20 cellular contexts compared by ENCODE assay signal in genomic region chr11:87604350-87604749, GRCh38.
"Had no signal": no experiment of that assay in that cellular context is flagged by ENCODE, and none has a peak within 500 bp of the region (broad histone marks: within the 10 kb centered on the region; RNA-seq: fewer than 3 reads in every experiment).

No MANE protein-coding gene starts in this region.

- H3K36me3 Mint-ChIP-seq: activated naive CD4-positive, alpha-beta T cell treated with anti-CD3 and anti-CD28 coated beads, Interleukin-2, amount 50 U/mL, for 24 hours; stimulated activated naive B cell treated with anti-CD40 and anti-IgM and Interleukin-4, amounts not matched to agents 10 μg/mL and 1 μg/mL and 100 μg/mL, for 72 hours had no signal

- H3K9me3 Mint-ChIP-seq: activated naive CD4-positive, alpha-beta T cell treated with anti-CD3 and anti-CD28 coated beads, Interleukin-2, amount 50 U/mL, for 24 hours; stimulated activated naive B cell treated with anti-CD40 and anti-IgM and Interleukin-4, amounts not matched to agents 10 μg/mL and 1 μg/mL and 100 μg/mL, for 72 hours had no signal

- H3K36me3 ChIP-seq: colonic mucosa, esophagus squamous epithelium, left lung, uterus had no signal

- DNase-seq: activated CD4-positive, alpha-beta T cell treated with anti-CD3 and anti-CD28 coated beads for 1 hour; activated CD4-positive, alpha-beta T cell treated with anti-CD3 and anti-CD28 coated beads, Interleukin-2, amount 50 U/mL, for 1 hour; activated gamma-delta T cell treated with Interleukin-2 at 50 U/mL for 16 hours; activated T-cell treated with anti-CD3 and anti-CD28 coated beads, Interleukin-2, amount 50 U/mL, for 1 hour; anterior cingulate cortex; colonic mucosa; dorsolateral prefrontal cortex; effector memory CD8-positive, alpha-beta T cell; esophagus squamous epithelium; left lung; stimulated activated CD4-positive, alpha-beta T cell treated with anti-CD3 and anti-CD28 coated beads, Interleukin-2, amount 100 ng/mL, for 48 hours; stimulated activated CD8-positive, alpha-beta memory T cell treated with anti-CD3 and anti-CD28 coated beads, Interleukin-4, amount 100 ng/mL, for 48 hours; stimulated activated naive B cell treated with anti-CD40 and anti-IgM and Interleukin-4, amounts not matched to agents 10 μg/mL and 1 μg/mL and 100 μg/mL, for 72 hours; T-helper 9 cell; trophoblast cell; uterus had no signal

- H2AFZ ChIP-seq: parathyroid adenoma had no signal

- H3K4me3 Mint-ChIP-seq: activated naive CD4-positive, alpha-beta T cell treated with anti-CD3 and anti-CD28 coated beads, Interleukin-2, amount 50 U/mL, for 24 hours; effector memory CD8-positive, alpha-beta T cell; natural killer cell treated with Interleukin-12 subunit alpha and Interleukin-12 subunit beta and Interleukin-15 and Interleukin-18, amount 100 ng/mL, for 72 hours; stimulated activated naive B cell treated with anti-CD40 and anti-IgM and Interleukin-4, amounts not matched to agents 10 μg/mL and 1 μg/mL and 100 μg/mL, for 72 hours had no signal

- H3K9me3 ChIP-seq: colonic mucosa, esophagus squamous epithelium, left lung, uterus had no signal

- H3K27me3 Mint-ChIP-seq: effector memory CD8-positive, alpha-beta T cell; natural killer cell treated with Interleukin-12 subunit alpha and Interleukin-12 subunit beta and Interleukin-15 and Interleukin-18, amount 100 ng/mL, for 72 hours; stimulated activated naive B cell treated with anti-CD40 and anti-IgM and Interleukin-4, amounts not matched to agents 10 μg/mL and 1 μg/mL and 100 μg/mL, for 72 hours had no signal

- H3K4me1 ChIP-seq: colonic mucosa, esophagus squamous epithelium, left lung, parathyroid adenoma, uterus had no signal

- H3K79me2 ChIP-seq: parathyroid adenoma had no signal

- H3K27ac ChIP-seq: colonic mucosa, dorsolateral prefrontal cortex, esophagus squamous epithelium, left lung, parathyroid adenoma, uterus had no signal

- H3K4me3 ChIP-seq: colonic mucosa, dorsolateral prefrontal cortex, esophagus squamous epithelium, left lung, uterus had no signal

- ATAC-seq: effector memory CD8-positive, alpha-beta T cell; left lung; natural killer cell treated with Interleukin-12 subunit alpha and Interleukin-12 subunit beta and Interleukin-15 and Interleukin-18, amount 100 ng/mL, for 72 hours; stimulated activated naive B cell treated with anti-CD40 and anti-IgM and Interleukin-4, amounts not matched to agents 10 μg/mL and 1 μg/mL and 100 μg/mL, for 72 hours had no signal

- H3K27ac Mint-ChIP-seq: activated naive CD4-positive, alpha-beta T cell treated with anti-CD3 and anti-CD28 coated beads, Interleukin-2, amount 50 U/mL, for 24 hours; effector memory CD8-positive, alpha-beta T cell; natural killer cell treated with Interleukin-12 subunit alpha and Interleukin-12 subunit beta and Interleukin-15 and Interleukin-18, amount 100 ng/mL, for 72 hours; stimulated activated naive B cell treated with anti-CD40 and anti-IgM and Interleukin-4, amounts not matched to agents 10 μg/mL and 1 μg/mL and 100 μg/mL, for 72 hours had no signal

- H3K4me1 Mint-ChIP-seq: activated naive CD4-positive, alpha-beta T cell treated with anti-CD3 and anti-CD28 coated beads, Interleukin-2, amount 50 U/mL, for 24 hours; stimulated activated naive B cell treated with anti-CD40 and anti-IgM and Interleukin-4, amounts not matched to agents 10 μg/mL and 1 μg/mL and 100 μg/mL, for 72 hours had no signal

- H3K27me3 ChIP-seq: colonic mucosa, dorsolateral prefrontal cortex, esophagus squamous epithelium, left lung, uterus had no signal

- FAIRE-seq: endothelial cell of umbilical vein had no signal

- H3K9ac ChIP-seq: parathyroid adenoma had no signal
